Comparison of ENCODE assay signal across 1 cellular context in genomic region chr19:9885077-9885552, GRCh38.
TF ChIP-seq lines count a peak whose summit lies in the region.

No MANE protein-coding gene starts in this region.

TF ChIP-seq in HepG2, 621 proteins besides CTCF, POLR2A, EP300 and RAD21:
- TF ChIP-seq ZNF629 (CRISPR knock-in tag; conservative IDR thresholded peaks at IDR 0.05) (peak; percentile 52; the same call in 1 of the 2 replicates), TOPORS (CRISPR knock-in tag; IDR thresholded peaks at IDR 0.05) (no peak)
